28 cellular contexts compared by ENCODE assay signal in genomic region chr19:18868380-18869230, GRCh38. TPM values are rescaled to one million over a fixed set of nuclear protein-coding genes. Genes with fewer than 3 reads are reported as not detected.
DNase-seq lines count a peak whose midpoint lies in the region; ATAC-seq, FAIRE-seq and TF ChIP-seq lines count a peak whose summit lies in the region.
"Had no signal": no experiment of that assay in that cellular context is flagged by ENCODE, and none has a peak within 500 bp of the region (broad histone marks: within the 10 kb centered on the region; RNA-seq: fewer than 3 reads in every experiment).

No MANE protein-coding gene starts in this region.

- H3K4me3 ChIP-seq in HL-60 (replicated peaks; ENCODE audit: insufficient read depth, low read length) = peak overlapping the region; percentile 10
- H3K4me3 ChIP-seq in GM12878 = no peak overlapping the region
- peak overlapping the region in 2 of 8 donors; percentile 17 to 43 for H3K4me3 ChIP-seq in spleen
- H3K4me3 ChIP-seq: adrenal gland, lower lobe of right lung, psoas muscle, thyroid gland had no signal

- CTCF ChIA-PET in GM12878 (lab: Yijun Ruan, JAX) = no interaction called here

- peaks cover 5% of the 10 kb centered on the region for H3K27me3 ChIP-seq in HL-60 (ENCODE audit: insufficient read depth, poor library complexity, severe bottlenecking)
- no peaks in the 10 kb centered on the region for H3K27me3 ChIP-seq in GM12878 (replicated peaks in 1 of 2; ENCODE audit: control insufficient read depth in 2 of 2, insufficient read depth in 2 of 2, low read length in 1 of 2)
- H3K27me3 ChIP-seq in spleen (replicated peaks in 1 of 7) = peaks cover 0 to 24% (median 13%) of the 10 kb centered on the region in 7 donors
- H3K27me3 ChIP-seq: adrenal gland, thyroid gland had no signal

- peak in 1 of 2 experiments; percentile 57 for DNase-seq in HL-60 (ENCODE audit: low read depth in 1 of 2, low spot score in 1 of 2)
- DNase-seq in GM12878 (ENCODE audit: low read depth, low spot score) = no peak
- DNase-seq in iPS-NIHi7 (ENCODE audit: extremely low spot score) = peak; percentile 33
- DNase-seq in spleen = peak; percentile 73
- DNase-seq in DMS153 (lab: John Stamatoyannopoulos, UW) = no peak
- DNase-seq in NCI-H524 (lab: John Stamatoyannopoulos, UW) = no peak
- DNase-seq in DMS53 (lab: John Stamatoyannopoulos, UW) = no peak
- DNase-seq: activated B cell treated with CpG ODN at 0.5 μM for 24 hours; activated CD4-positive, alpha-beta T cell treated with anti-CD3 and anti-CD28 coated beads, Interleukin-2, amount 50 U/mL, for 48 hours; activated gamma-delta T cell treated with Interleukin-2 at 50 U/mL for 16 hours; activated T-cell treated with anti-CD3 and anti-CD28 coated beads for 4 hours; adrenal gland; CD4-positive, alpha-beta T cell; lower lobe of right lung; NCI-H1417; NCI-H510A; stimulated activated CD4-positive, alpha-beta T cell treated with anti-CD3 and anti-CD28 coated beads, Interleukin-2, amount 100 ng/mL, for 24 hours; stimulated activated naive CD4-positive, alpha-beta T cell; thyroid gland had no signal

- H3K4me1 ChIP-seq in GM12878 (ENCODE audit: control insufficient read depth, insufficient read depth, low read length) = no peaks in the 10 kb centered on the region
- H3K4me1 ChIP-seq in spleen = peaks cover 10 to 47% (median 33%) of the 10 kb centered on the region in 6 donors
- H3K4me1 ChIP-seq: psoas muscle had no signal

- in situ Hi-C loops in GM12878 (cut with MboI) = loop anchor here (25.0 kb wide), 1 partner anchor 406 kb away; no protein-coding TSS in a partner anchor

- no peak overlapping the region for H3K4me2 ChIP-seq in GM12878 (ENCODE audit: control insufficient read depth, insufficient read depth)
- H3K4me2 ChIP-seq: SK-N-SH had no signal

- H3K36me3 ChIP-seq in GM12878 (ENCODE audit: control insufficient read depth in 2 of 2, insufficient read depth in 2 of 2, low read length in 1 of 2) (peaks cover 9 to 25% of the 10 kb centered on the region in 2 experiments; a peak in 3 of 4 replicates), spleen (peaks cover 9 to 52% (median 48%) of the 10 kb centered on the region in 6 donors)

- no TSS peak for BruUV-seq in GM12878 (replicated peaks; lab: Mats Ljungman, UMichigan)

- intact Hi-C loops in GM12878 (cut with micrococcal nuclease; ENCODE audit: unreplicated experiment) = no loop called here
- intact Hi-C loops in spleen (cut with DNase I; ENCODE audit: low total_unique reads) = no loop called here

- no peak for FAIRE-seq in GM12878 (lab: Jason Lieb, UNC)
- FAIRE-seq: endothelial cell of umbilical vein, GM19239, RCC 7860 had no signal

- H4K20me1 ChIP-seq in GM12878 (ENCODE audit: control insufficient read depth, insufficient read depth) = peaks cover 2% of the 10 kb centered on the region; the same call in 1 of the 2 replicates

- ATAC-seq in GM12878 (no peak), HG03460 (IDR thresholded peaks at IDR 0.05; ENCODE audit: unreplicated experiment) (no peak)
- ATAC-seq: lower lobe of right lung had no signal

- H3K9me3 ChIP-seq in GM12878 (replicated peaks; ENCODE audit: control insufficient read depth, insufficient read depth, low read length) (no peaks in the 10 kb centered on the region), spleen (no peaks in the 10 kb centered on the region)
- H3K9me3 ChIP-seq: adrenal gland, heart left ventricle, lower lobe of right lung, psoas muscle, SK-N-SH, thyroid gland had no signal

- TF ChIP-seq CTCF in HL-60 (IDR thresholded peaks at IDR 0.05; ENCODE audit: insufficient read depth, low read length) = no peak
- TF ChIP-seq CTCF in GM12878 (IDR thresholded peaks at IDR 0.05 in 2 of 3, conservative IDR thresholded peaks at IDR 0.05 in 1 of 3; ENCODE audit: control insufficient read depth in 2 of 3, extremely low read depth in 1 of 3, insufficient read depth in 1 of 3, low read depth in 3 of 3, low read length in 3 of 3) = no peak
- TF ChIP-seq CTCF in spleen (IDR thresholded peaks at IDR 0.05 in 8 of 11, conservative IDR thresholded peaks at IDR 0.05 in 3 of 11) = no peak

- TF ChIP-seq POLR2A in GM12878 (IDR thresholded peaks at IDR 0.05; ENCODE audit: low read depth, low read length) = peak; percentile 51
- no peak for TF ChIP-seq POLR2A in spleen (IDR thresholded peaks at IDR 0.05)

- 97% methylated on average over 66 of the region's 108 CpGs for WGBS in GM12878 (ENCODE audit: insufficient coverage, insufficient replicate concordance, low lambda C conversion rate, missing lambda C conversion rate)
- WGBS in spleen, 5 donors = 36 to 78% (median 66%) methylated on average over 50 to 108 of the region's 108 CpGs

- POLR2A ChIA-PET in GM12878 (lab: Charles Lee) = no interaction called here

- RAD21 ChIA-PET in GM12878 (lab: Charles Lee; ENCODE audit: unreplicated experiment) = no interaction called here

- SMC1A ChIA-PET in GM12878 (lab: Charles Lee; ENCODE audit: uncharacterized antibody, unreplicated experiment) = no interaction called here

- TF ChIP-seq EP300 in GM12878 (IDR thresholded peaks at IDR 0.05; ENCODE audit: borderline replicate concordance in 1 of 2, control insufficient read depth in 1 of 2, low read depth in 2 of 2, low read length in 2 of 2) = no peak

- no peak overlapping the region for H3K9ac ChIP-seq in GM12878 (ENCODE audit: control insufficient read depth, insufficient read depth, low read length)
- H3K9ac ChIP-seq: SK-N-SH had no signal

- H3K79me2 ChIP-seq in GM12878 (ENCODE audit: control insufficient read depth, insufficient read depth, low read length) = no peaks in the 10 kb centered on the region

- H2AFZ ChIP-seq in GM12878 (ENCODE audit: control insufficient read depth, low read depth, low read length) = no peak overlapping the region

- TF ChIP-seq RAD21 in GM12878 (IDR thresholded peaks at IDR 0.05; ENCODE audit: insufficient read depth, low read depth, low read length) = no peak

- H3K27ac ChIP-seq in HL-60 (replicated peaks) (no peak overlapping the region), GM12878 (ENCODE audit: control insufficient read depth, insufficient read depth) (no peak overlapping the region), spleen (no peak overlapping the region)
- H3K27ac ChIP-seq: adrenal gland, heart left ventricle, lower lobe of right lung, psoas muscle, skin epidermis, thyroid gland had no signal

RNA-seq across cellular contexts. Expression of gene CERS1, which starts 27.4 kb away (rescaled TPM):
- total RNA-seq in GM12878 (2013; cell fraction: nucleolus; rRNA removed) = not detected in 2 replicates
- total RNA-seq in GM12878 (2014; rRNA removed) = not detected in 2 replicates
- not detected in 2 replicates for total RNA-seq in GM12878 (2014; rRNA removed; fragmentation: Illumina TruSeq; extraction: Trizol)
- total RNA-seq in GM12878 (2021) = not detected in 2 replicates
- not detected for polyA plus RNA-seq in GM12878 (2011; ENCODE audit: low read depth)
- polyA plus RNA-seq in GM12878 (2011; rRNA removed) = not detected in 2 replicates
- not detected in 2 replicates for polyA plus RNA-seq in GM12878 (2011; cell fraction: cytosol; rRNA removed)
- polyA plus RNA-seq in GM12878 (2011; cell fraction: nucleus; rRNA removed) = not detected in 2 replicates
- polyA plus RNA-seq in GM12878 (2012) = 0.08 TPM in 1 of 2 replicates, not detected in the other
- not detected in 2 replicates for polyA plus RNA-seq in GM12878 (2014; fragmentation: Illumina TruSeq; extraction: Trizol)
- polyA plus RNA-seq in GM12878 (2014; fragmentation: Nextera tagmentation; extraction: Ambion mirVana) = not detected
- 0.16 TPM in 1 of 2 replicates, not detected in the other for polyA plus RNA-seq in GM12878 (2014; rRNA removed)
- under 1 TPM in 1 of 2 experiments, not detected in 1; 0.19 TPM for polyA plus RNA-seq in GM12878 (2016; fragmentation: Nextera tagmentation; extraction: Ambion mirVana)
- not detected in 2 replicates for polyA minus RNA-seq in GM12878 (2011; rRNA and poly(A)+ RNA removed)
- not detected in 2 replicates for polyA minus RNA-seq in GM12878 (2011; cell fraction: cytosol; rRNA and poly(A)+ RNA removed)
- polyA minus RNA-seq in GM12878 (2011; cell fraction: nucleus; rRNA and poly(A)+ RNA removed) = not detected in 2 replicates
- under 1 TPM in 4 of 7 donors, not detected in 3; 0.16 to 0.50 (median 0.40) TPM for total RNA-seq in spleen
- under 1 TPM in 2 of 3 donors, not detected in 1; 0.06 to 0.45 TPM for polyA plus RNA-seq in spleen
- total RNA-seq: activated B cell treated with CpG ODN at 0.5 μM for 24 hours; CD4-positive, alpha-beta T cell; lower lobe of right lung had no signal
- polyA plus RNA-seq: IgD-negative memory B cell had no signal

RNA-seq across cellular contexts. Expression of gene UPF1, which starts 36.8 kb away (rescaled TPM):
- 99.0 and 125 TPM in 2 replicates for total RNA-seq in GM12878 (2013; cell fraction: nucleolus; rRNA removed)
- 35.3 and 40.6 TPM in 2 replicates for total RNA-seq in GM12878 (2014; rRNA removed)
- 14.5 and 16.1 TPM in 2 replicates for total RNA-seq in GM12878 (2014; rRNA removed; fragmentation: Illumina TruSeq; extraction: Trizol)
- total RNA-seq in GM12878 (2021) = 71.9 and 80.9 TPM in 2 replicates
- polyA plus RNA-seq in GM12878 (2011; ENCODE audit: low read depth) = 9.9 TPM
- 8.9 and 22.8 TPM in 2 replicates for polyA plus RNA-seq in GM12878 (2011; rRNA removed)
- polyA plus RNA-seq in GM12878 (2011; cell fraction: cytosol; rRNA removed) = 23.1 and 45.0 TPM in 2 replicates
- polyA plus RNA-seq in GM12878 (2011; cell fraction: nucleus; rRNA removed) = 102 and 147 TPM in 2 replicates
- polyA plus RNA-seq in GM12878 (2012) = 27.8 and 31.0 TPM in 2 replicates
- polyA plus RNA-seq in GM12878 (2014; fragmentation: Illumina TruSeq; extraction: Trizol) = 26.2 and 33.5 TPM in 2 replicates
- polyA plus RNA-seq in GM12878 (2014; fragmentation: Nextera tagmentation; extraction: Ambion mirVana) = 1 to 10 TPM in 1 of 2 experiments, under 1 TPM in 1; 0.58 to 1.1 TPM
- polyA plus RNA-seq in GM12878 (2014; rRNA removed) = 35.1 and 47.1 TPM in 2 replicates
- 1 to 10 TPM; 4.5 to 5.6 TPM for polyA plus RNA-seq in GM12878 (2016; fragmentation: Nextera tagmentation; extraction: Ambion mirVana)
- polyA minus RNA-seq in GM12878 (2011; rRNA and poly(A)+ RNA removed) = 66.6 and 68.0 TPM in 2 replicates
- polyA minus RNA-seq in GM12878 (2011; cell fraction: cytosol; rRNA and poly(A)+ RNA removed) = 23.4 and 30.8 TPM in 2 replicates
- polyA minus RNA-seq in GM12878 (2011; cell fraction: nucleus; rRNA and poly(A)+ RNA removed) = 43.4 and 69.7 TPM in 2 replicates
- 100 to 1,000 TPM in 1 of 7 donors, 10 to 100 TPM in 6; 81.3 to 161 (median 87.7) TPM for total RNA-seq in spleen
- 10 to 100 TPM; 31.2 to 63.5 (median 34.8) TPM for polyA plus RNA-seq in spleen

RNA-seq across cellular contexts. Expression of gene COPE, which starts 50.6 kb away (rescaled TPM):
- total RNA-seq in GM12878 (2013; cell fraction: nucleolus; rRNA removed) = 79.3 and 88.6 TPM in 2 replicates
- total RNA-seq in GM12878 (2014; rRNA removed) = 281 and 305 TPM in 2 replicates
- total RNA-seq in GM12878 (2014; rRNA removed; fragmentation: Illumina TruSeq; extraction: Trizol) = 101 and 113 TPM in 2 replicates
- 277 and 296 TPM in 2 replicates for total RNA-seq in GM12878 (2021)
- 86.9 TPM for polyA plus RNA-seq in GM12878 (2011; ENCODE audit: low read depth)
- 71.8 and 167 TPM in 2 replicates for polyA plus RNA-seq in GM12878 (2011; rRNA removed)
- polyA plus RNA-seq in GM12878 (2011; cell fraction: cytosol; rRNA removed) = 242 and 419 TPM in 2 replicates
- polyA plus RNA-seq in GM12878 (2011; cell fraction: nucleus; rRNA removed) = 239 and 284 TPM in 2 replicates
- 218 and 226 TPM in 2 replicates for polyA plus RNA-seq in GM12878 (2012)
- 4.3 and 47.5 TPM in 2 replicates for polyA plus RNA-seq in GM12878 (2014; fragmentation: Illumina TruSeq; extraction: Trizol)
- polyA plus RNA-seq in GM12878 (2014; fragmentation: Nextera tagmentation; extraction: Ambion mirVana) = 10 to 100 TPM in 1 of 2 experiments, 1 to 10 TPM in 1; 3.5 to 17.8 TPM
- polyA plus RNA-seq in GM12878 (2014; rRNA removed) = 278 and 310 TPM in 2 replicates
- polyA plus RNA-seq in GM12878 (2016; fragmentation: Nextera tagmentation; extraction: Ambion mirVana) = 100 to 1,000 TPM; 387 to 464 TPM
- 98.5 and 199 TPM in 2 replicates for polyA minus RNA-seq in GM12878 (2011; rRNA and poly(A)+ RNA removed)
- 70.8 and 74.1 TPM in 2 replicates for polyA minus RNA-seq in GM12878 (2011; cell fraction: cytosol; rRNA and poly(A)+ RNA removed)
- polyA minus RNA-seq in GM12878 (2011; cell fraction: nucleus; rRNA and poly(A)+ RNA removed) = 41.2 and 72.7 TPM in 2 replicates
- total RNA-seq in spleen = 100 to 1,000 TPM; 135 to 261 (median 158) TPM
- polyA plus RNA-seq in spleen = 100 to 1,000 TPM; 164 to 248 (median 196) TPM

RNA-seq across cellular contexts. Expression of gene DDX49, which starts 50.9 kb away (rescaled TPM):
- total RNA-seq in GM12878 (2013; cell fraction: nucleolus; rRNA removed) = 22.8 and 25.3 TPM in 2 replicates
- total RNA-seq in GM12878 (2014; rRNA removed) = 78.2 and 85.3 TPM in 2 replicates
- 39.0 and 39.8 TPM in 2 replicates for total RNA-seq in GM12878 (2014; rRNA removed; fragmentation: Illumina TruSeq; extraction: Trizol)
- 65.6 and 76.5 TPM in 2 replicates for total RNA-seq in GM12878 (2021)
- 20.4 TPM for polyA plus RNA-seq in GM12878 (2011; ENCODE audit: low read depth)
- 20.0 and 36.9 TPM in 2 replicates for polyA plus RNA-seq in GM12878 (2011; rRNA removed)
- 50.9 and 78.3 TPM in 2 replicates for polyA plus RNA-seq in GM12878 (2011; cell fraction: cytosol; rRNA removed)
- 60.3 and 73.4 TPM in 2 replicates for polyA plus RNA-seq in GM12878 (2011; cell fraction: nucleus; rRNA removed)
- polyA plus RNA-seq in GM12878 (2012) = 36.5 and 39.7 TPM in 2 replicates
- polyA plus RNA-seq in GM12878 (2014; fragmentation: Illumina TruSeq; extraction: Trizol) = 7.1 and 25.6 TPM in 2 replicates
- 1 to 10 TPM in 1 of 2 experiments, under 1 TPM in 1; 0.58 to 5.5 TPM for polyA plus RNA-seq in GM12878 (2014; fragmentation: Nextera tagmentation; extraction: Ambion mirVana)
- 56.4 and 68.9 TPM in 2 replicates for polyA plus RNA-seq in GM12878 (2014; rRNA removed)
- 100 to 1,000 TPM in 1 of 2 experiments, 10 to 100 TPM in 1; 86.1 to 102 TPM for polyA plus RNA-seq in GM12878 (2016; fragmentation: Nextera tagmentation; extraction: Ambion mirVana)
- 39.8 and 56.9 TPM in 2 replicates for polyA minus RNA-seq in GM12878 (2011; rRNA and poly(A)+ RNA removed)
- 18.1 and 33.5 TPM in 2 replicates for polyA minus RNA-seq in GM12878 (2011; cell fraction: cytosol; rRNA and poly(A)+ RNA removed)
- 26.1 and 32.3 TPM in 2 replicates for polyA minus RNA-seq in GM12878 (2011; cell fraction: nucleus; rRNA and poly(A)+ RNA removed)
- total RNA-seq in spleen = 10 to 100 TPM; 31.0 to 42.6 (median 34.8) TPM
- 10 to 100 TPM; 37.4 to 48.0 (median 38.7) TPM for polyA plus RNA-seq in spleen

Comparison
In these comparisons a context has a peak if more than half of its experiments do, and no peak if none do; other contexts are left out.
1. DNase-seq: peak in iPS-NIHi7 (single experiment) and spleen (single experiment); none in GM12878 (single experiment), DMS153 (single experiment), NCI-H524 (0 of 2) and DMS53 (single experiment).